In the genomic region with DNA sequence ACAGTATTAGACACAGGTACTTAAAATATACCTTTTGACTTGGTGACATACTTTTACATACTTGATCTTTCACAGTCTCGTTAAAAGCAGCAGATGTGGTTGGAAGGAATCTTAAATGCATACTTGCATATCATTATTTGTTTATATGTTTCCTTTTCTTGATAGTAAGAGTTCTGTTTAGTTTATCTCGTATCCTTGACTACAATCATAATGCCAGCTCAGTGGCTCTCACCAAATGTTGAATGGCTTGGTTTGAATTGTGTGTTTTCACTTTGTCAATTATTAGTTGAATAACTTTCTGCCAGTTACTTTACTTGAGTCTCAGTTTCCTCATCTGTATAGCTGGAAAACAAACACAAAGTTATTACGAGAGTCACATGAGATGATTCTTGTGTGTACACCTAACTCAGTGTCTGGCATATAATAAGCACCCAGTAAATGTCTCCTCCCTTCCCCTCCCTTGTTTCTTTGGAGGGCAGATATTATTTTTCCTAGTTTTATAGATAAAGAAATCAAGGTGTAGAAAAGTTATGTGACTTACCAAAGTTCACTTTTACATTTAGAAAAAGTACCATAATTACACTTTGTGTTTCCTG, we compare ENCODE assay signal across 2 cellular contexts.
TF ChIP-seq lines count a peak whose summit lies in the region.

No MANE protein-coding gene starts in this region.

TF ChIP-seq in IMR-90, 13 proteins besides CTCF, POLR2A, EP300 and RAD21:
- no peak for TF ChIP-seq NFE2L2 (IDR thresholded peaks at IDR 0.05; ENCODE audit: low read depth, low read length)
- TF ChIP-seq FOS (IDR thresholded peaks at IDR 0.05; ENCODE audit: low read depth, low read length): no peak
- no peak for TF ChIP-seq MXI1 (IDR thresholded peaks at IDR 0.05; ENCODE audit: borderline replicate concordance, low read depth, low read length)
- TF ChIP-seq RFX5 (IDR thresholded peaks at IDR 0.05; ENCODE audit: low read depth, low read length): no peak
- no peak for TF ChIP-seq RCOR1 (IDR thresholded peaks at IDR 0.05; ENCODE audit: insufficient replicate concordance, low read length)
- TF ChIP-seq MAFK (IDR thresholded peaks at IDR 0.05; ENCODE audit: low read depth, low read length): no peak
- TF ChIP-seq SMC3 (IDR thresholded peaks at IDR 0.05; ENCODE audit: low read depth, low read length): no peak
- TF ChIP-seq, protein P1, sequence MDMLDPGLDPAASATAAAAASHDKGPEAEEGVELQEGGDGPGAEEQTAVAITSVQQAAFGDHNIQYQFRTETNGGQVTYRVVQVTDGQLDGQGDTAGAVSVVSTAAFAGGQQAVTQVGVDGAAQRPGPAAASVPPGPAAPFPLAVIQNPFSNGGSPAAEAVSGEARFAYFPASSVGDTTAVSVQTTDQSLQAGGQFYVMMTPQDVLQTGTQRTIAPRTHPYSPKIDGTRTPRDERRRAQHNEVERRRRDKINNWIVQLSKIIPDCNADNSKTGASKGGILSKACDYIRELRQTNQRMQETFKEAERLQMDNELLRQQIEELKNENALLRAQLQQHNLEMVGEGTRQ (IDR thresholded peaks at IDR 0.05; ENCODE audit: low read depth, low read length): no peak
- TF ChIP-seq CHD1 (IDR thresholded peaks at IDR 0.05; ENCODE audit: low read depth, low read length): no peak
- no peak for TF ChIP-seq CEBPB (IDR thresholded peaks at IDR 0.05; ENCODE audit: low read depth, low read length)
- TF ChIP-seq, protein P2, sequence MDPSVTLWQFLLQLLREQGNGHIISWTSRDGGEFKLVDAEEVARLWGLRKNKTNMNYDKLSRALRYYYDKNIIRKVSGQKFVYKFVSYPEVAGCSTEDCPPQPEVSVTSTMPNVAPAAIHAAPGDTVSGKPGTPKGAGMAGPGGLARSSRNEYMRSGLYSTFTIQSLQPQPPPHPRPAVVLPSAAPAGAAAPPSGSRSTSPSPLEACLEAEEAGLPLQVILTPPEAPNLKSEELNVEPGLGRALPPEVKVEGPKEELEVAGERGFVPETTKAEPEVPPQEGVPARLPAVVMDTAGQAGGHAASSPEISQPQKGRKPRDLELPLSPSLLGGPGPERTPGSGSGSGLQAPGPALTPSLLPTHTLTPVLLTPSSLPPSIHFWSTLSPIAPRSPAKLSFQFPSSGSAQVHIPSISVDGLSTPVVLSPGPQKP (IDR thresholded peaks at IDR 0.05; ENCODE audit: borderline replicate concordance, low read depth, low read length): no peak
- no peak for TF ChIP-seq MAZ (IDR thresholded peaks at IDR 0.05; ENCODE audit: borderline replicate concordance, low read depth, low read length)
- no peak for TF ChIP-seq BHLHE40 (IDR thresholded peaks at IDR 0.05; ENCODE audit: low read depth, low read length)

TF ChIP-seq in K562, 482 proteins besides CTCF, POLR2A, EP300 and RAD21:
- peak; percentile 52 for TF ChIP-seq RFX1 (IDR thresholded peaks at IDR 0.05)
- no peak for TF ChIP-seq ZNF253 (CRISPR knock-in tag; conservative IDR thresholded peaks at IDR 0.05)
